ENCODE assay signal across 24 cellular contexts in genomic region chr17:33433581-33433980, GRCh38.
"Had no signal": no experiment of that assay in that cellular context is flagged by ENCODE, and none has a peak within 500 bp of the region (broad histone marks: within the 10 kb centered on the region; RNA-seq: fewer than 3 reads in every experiment).

No MANE protein-coding gene starts in this region.

- H3K27me3 ChIP-seq: colonic mucosa, foreskin keratinocyte, gastrocnemius medialis had no signal

- H3K4me3 ChIP-seq: colonic mucosa, coronary artery, dorsolateral prefrontal cortex, esophagus muscularis mucosa, esophagus squamous epithelium, gastrocnemius medialis, gastroesophageal sphincter, heart left ventricle, heart right ventricle had no signal

- H3K4me1 ChIP-seq: colonic mucosa, esophagus muscularis mucosa, esophagus squamous epithelium, foreskin keratinocyte, gastrocnemius medialis, gastroesophageal sphincter, heart left ventricle, heart right ventricle had no signal

- H3K27ac ChIP-seq: colonic mucosa, coronary artery, dorsolateral prefrontal cortex, epithelial cell of prostate, esophagus muscularis mucosa, esophagus squamous epithelium, foreskin keratinocyte, gastrocnemius medialis, gastroesophageal sphincter, heart left ventricle, heart right ventricle had no signal

- H3K36me3 ChIP-seq: colonic mucosa, esophagus muscularis mucosa, esophagus squamous epithelium, gastrocnemius medialis, gastroesophageal sphincter, heart left ventricle, heart right ventricle had no signal

- ATAC-seq: effector memory CD8-positive, alpha-beta T cell; esophagus mucosa; foreskin keratinocyte; gastrocnemius medialis; gastroesophageal sphincter; heart left ventricle; heart right ventricle had no signal

- DNase-seq: colonic mucosa; cortex of kidney; dermis blood vessel endothelial cell; dorsolateral prefrontal cortex; effector CD4-positive, alpha-beta T cell; effector CD8-positive, alpha-beta T cell; effector memory CD4-positive, alpha-beta T cell; effector memory CD8-positive, alpha-beta T cell; endodermal cell; erythroblast; esophagus squamous epithelium; foreskin fibroblast; foreskin keratinocyte; foreskin melanocyte; gastrocnemius medialis; glutamatergic neuron; head of caudate nucleus; heart left ventricle; heart right ventricle had no signal

- H3K9me3 ChIP-seq: colonic mucosa, esophagus muscularis mucosa, esophagus squamous epithelium, gastrocnemius medialis, gastroesophageal sphincter, heart right ventricle had no signal
